33 cellular contexts compared by ENCODE assay signal in genomic region chr22:43471606-43472135, GRCh38. TPM values are rescaled to one million over a fixed set of nuclear protein-coding genes. Genes with fewer than 3 reads are reported as not detected.
"Had no signal": no experiment of that assay in that cellular context is flagged by ENCODE, and none has a peak within 500 bp of the region (broad histone marks: within the 10 kb centered on the region; RNA-seq: fewer than 3 reads in every experiment).

No MANE protein-coding gene starts in this region.

- H3K36me3 ChIP-seq: adrenal gland, brain microvascular endothelial cell, esophagus squamous epithelium, WERI-Rb-1 had no signal

- H3K27ac ChIP-seq: adrenal gland, brain microvascular endothelial cell, epithelial cell of prostate, esophagus squamous epithelium, WERI-Rb-1 had no signal

- H3K27me3 ChIP-seq: brain microvascular endothelial cell had no signal

- DNase-seq: activated B cell treated with CpG ODN at 0.5 μM for 24 hours; activated CD4-positive, alpha-beta T cell treated with anti-CD3 and anti-CD28 coated beads for 48 hours; activated CD4-positive, alpha-beta T cell treated with anti-CD3 and anti-CD28 coated beads, Interleukin-2, amount 50 U/mL, for 1 hour; activated CD4-positive, alpha-beta T cell treated with anti-CD3 and anti-CD28 coated beads, Interleukin-2, amount 50 U/mL, for 48 hours; activated CD8-positive, alpha-beta memory T cell treated with anti-CD3 and anti-CD28 coated beads, Interleukin-2, amount 10 ng/mL, durations not matched to agents 7 days and 5 days; activated CD8-positive, alpha-beta memory T cell treated with anti-CD3 and anti-CD28 coated beads, Interleukin-2, amount 50 U/mL, for 4 hours; activated CD8-positive, alpha-beta T cell treated with anti-CD3 and anti-CD28 coated beads for 36 hours; activated effector memory CD4-positive, alpha-beta T cell treated with anti-CD3 and anti-CD28 coated beads, Interleukin-2, amount 50 U/mL, for 16 hours; activated naive CD4-positive, alpha-beta T cell treated with anti-CD3 and anti-CD28 coated beads for 36 hours; activated naive CD8-positive, alpha-beta T cell treated with anti-CD3 and anti-CD28 coated beads for 36 hours; activated naive CD8-positive, alpha-beta T cell treated with anti-CD3 and anti-CD28 coated beads, Interleukin-2, amount 50 U/mL, for 24 hours; activated T-cell treated with anti-CD3 and anti-CD28 coated beads, Interleukin-2, amount 50 U/mL, for 1 hour; activated T-cell treated with anti-CD3 and anti-CD28 coated beads, Interleukin-2, amount 50 U/mL, for 48 hours; adrenal gland; brain microvascular endothelial cell; cortex of kidney; dermis blood vessel endothelial cell; effector CD8-positive, alpha-beta T cell; esophagus squamous epithelium; T-helper 1 cell; T-helper 17 cell; T1000; WERI-Rb-1 had no signal

- H3K4me3 ChIP-seq: adrenal gland, esophagus squamous epithelium had no signal

RNA-seq across cellular contexts. Expression of gene MPPED1, which starts 59.9 kb away (rescaled TPM):
- total RNA-seq: activated B cell treated with CpG ODN at 0.5 μM for 24 hours; activated CD8-positive, alpha-beta memory T cell treated with anti-CD3 and anti-CD28 coated beads for 36 hours; activated CD8-positive, alpha-beta memory T cell treated with anti-CD3 and anti-CD28 coated beads, Interleukin-2, amount 10 ng/mL, durations not matched to agents 7 days and 5 days; activated CD8-positive, alpha-beta T cell treated with anti-CD3 and anti-CD28 coated beads for 36 hours; activated naive CD4-positive, alpha-beta T cell treated with anti-CD3 and anti-CD28 coated beads for 36 hours; activated naive CD8-positive, alpha-beta T cell treated with anti-CD3 and anti-CD28 coated beads for 36 hours; activated T-helper 1 cell treated with anti-CD3 and anti-CD28 coated beads, Interleukin-12 subunit alpha, Interleukin-12 subunit beta, Interleukin-2, Interleukin-4 antibody, amounts not matched to agents 30 ng/mL and 10 ng/mL and 1 ng/mL, durations not matched to agents 14 hours and 24 hours and 36 hours; activated T-helper 2 cell treated with anti-CD3 and anti-CD28 coated beads, Interferon-gamma antibody, Interleukin-2, Interleukin-4, amounts not matched to agents 10 μg/mL and 5 μg/mL and 100 μg/mL, durations not matched to agents 14 hours and 24 hours and 36 hours; astrocyte; bronchial epithelial cell; chondrocyte; dermis blood vessel endothelial cell; endothelial cell of umbilical vein; esophagus squamous epithelium; fibroblast of lung; fibroblast of villous mesenchyme; T-helper 17 cell had no signal
